Comparison of ENCODE assay signal across 24 cellular contexts in the genomic region with DNA sequence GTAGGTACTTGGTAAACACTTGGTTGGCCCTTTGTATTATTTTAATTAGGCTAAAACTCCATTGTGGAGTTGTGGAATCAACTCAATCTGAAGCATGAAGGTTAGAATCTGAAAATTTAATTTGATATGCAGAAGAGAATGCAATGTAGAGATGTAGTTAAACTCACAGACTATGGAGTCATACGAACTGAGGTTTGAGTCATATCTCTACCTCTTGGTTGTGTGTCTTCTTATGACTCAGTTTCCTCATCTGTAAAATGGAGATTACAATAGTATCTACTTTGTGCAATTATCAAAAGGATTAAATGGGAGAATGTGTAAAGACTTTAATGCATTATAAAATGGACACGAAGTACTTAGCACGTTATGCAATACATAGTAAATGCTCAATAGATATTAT.
"Had no signal": no experiment of that assay in that cellular context is flagged by ENCODE, and none has a peak within 500 bp of the region (broad histone marks: within the 10 kb centered on the region; RNA-seq: fewer than 3 reads in every experiment).

No MANE protein-coding gene starts in this region.

- ATAC-seq: effector memory CD8-positive, alpha-beta T cell; esophagus mucosa; gastrocnemius medialis; heart right ventricle; left cardiac atrium; left lung; left ventricle myocardium superior; lower lobe of right lung; mucosa of descending colon; naive thymus-derived CD8-positive, alpha-beta T cell had no signal

- H3K27ac Mint-ChIP-seq: dendritic cell treated with granulocyte-macrophage colony-stimulating factor and Interleukin-4, amounts not matched to agents 40 ng/mL and 50 ng/mL, for 4 days; effector memory CD8-positive, alpha-beta T cell; endodermal cell; mesothelial cell of epicardium; naive B cell; naive thymus-derived CD8-positive, alpha-beta T cell had no signal

- H3K4me1 Mint-ChIP-seq: endodermal cell, mesothelial cell of epicardium, naive B cell had no signal

- H3K27me3 Mint-ChIP-seq: dendritic cell treated with granulocyte-macrophage colony-stimulating factor and Interleukin-4, amounts not matched to agents 40 ng/mL and 50 ng/mL, for 4 days; naive thymus-derived CD8-positive, alpha-beta T cell had no signal

- DNase-seq: cortex of kidney; effector CD8-positive, alpha-beta T cell; effector memory CD8-positive, alpha-beta T cell; endodermal cell; erythroblast; esophagus squamous epithelium; foreskin fibroblast; foreskin melanocyte; gastrocnemius medialis; glutamatergic neuron; head of caudate nucleus; heart right ventricle; hippocampal formation; left cardiac atrium; left lung; left ventricle myocardium superior; lower lobe of right lung; mesenchymal stem cell; mucosa of descending colon; naive B cell; naive thymus-derived CD8-positive, alpha-beta T cell had no signal

- H3K4me3 Mint-ChIP-seq: dendritic cell treated with granulocyte-macrophage colony-stimulating factor and Interleukin-4, amounts not matched to agents 40 ng/mL and 50 ng/mL, for 4 days; effector memory CD8-positive, alpha-beta T cell; endodermal cell; mesothelial cell of epicardium; naive B cell; naive thymus-derived CD8-positive, alpha-beta T cell had no signal
